ENCODE assay signal across 21 cellular contexts in the genomic region with DNA sequence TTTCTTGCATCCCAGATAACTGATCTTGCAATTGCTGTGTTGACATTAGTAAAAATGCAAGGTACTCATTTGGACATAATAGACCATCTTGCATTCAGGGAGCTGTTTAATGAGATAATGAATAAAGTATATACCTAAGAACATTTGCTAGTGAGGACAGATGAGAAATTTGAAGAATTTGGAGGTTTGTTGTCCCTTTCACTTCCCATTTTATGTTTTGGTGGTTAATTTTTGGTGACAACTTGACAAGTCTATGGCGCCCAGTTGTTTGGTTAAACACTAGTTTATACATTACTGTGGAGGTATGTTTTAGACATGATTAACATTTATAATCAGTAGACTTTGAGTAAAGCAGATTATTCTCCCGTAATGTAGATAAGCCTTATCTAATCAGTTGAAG.
"Had no signal": no experiment of that assay in that cellular context is flagged by ENCODE, and none has a peak within 500 bp of the region (broad histone marks: within the 10 kb centered on the region; RNA-seq: fewer than 3 reads in every experiment).

No MANE protein-coding gene starts in this region.

- H3K4me3 ChIP-seq: body of pancreas, cardiac muscle cell, gastroesophageal sphincter, pancreas, psoas muscle, right atrium auricular region, spleen, thoracic aorta had no signal

- H3K36me3 ChIP-seq: cardiac muscle cell, gastroesophageal sphincter, pancreas, right atrium auricular region, spleen, thoracic aorta, WERI-Rb-1 had no signal

- DNase-seq: activated CD4-positive, alpha-beta T cell treated with anti-CD3 and anti-CD28 coated beads, Interleukin-2, amount 10 ng/mL, durations not matched to agents 7 days and 5 days; activated CD4-positive, CD25-positive, alpha-beta regulatory T cell treated with anti-CD3 and anti-CD28 coated beads, Interleukin-2, amount 50 U/mL, for 72 hours; activated CD8-positive, alpha-beta T cell treated with anti-CD3 and anti-CD28 coated beads, Interleukin-2, amount 10 ng/mL, durations not matched to agents 7 days and 5 days; activated gamma-delta T cell treated with Interleukin-2 at 50 U/mL for 16 hours; anterior cingulate cortex; body of pancreas; head of caudate nucleus; hypothalamus; left ventricle myocardium superior; mammary epithelial cell; nephron progenitor cell; pancreas; psoas muscle; spleen; stimulated activated CD4-positive, alpha-beta T cell treated with anti-CD3 and anti-CD28 coated beads, Interleukin-4, amount 100 ng/mL, for 24 hours; stimulated activated naive CD4-positive, alpha-beta T cell treated with Interleukin-2 at 50 U/mL for 16 hours; WERI-Rb-1 had no signal

- H3K27me3 ChIP-seq: body of pancreas, cardiac muscle cell, gastroesophageal sphincter, pancreas, right atrium auricular region, spleen had no signal

- ATAC-seq: activated CD8-positive, alpha-beta T cell treated with anti-CD3 and anti-CD28 coated beads, Interleukin-2, amount 10 ng/mL, durations not matched to agents 7 days and 5 days; body of pancreas; gastroesophageal sphincter; left ventricle myocardium superior; pancreas; psoas muscle had no signal
